ENCODE assay signal across 1 cellular context in genomic region chr19:57527136-57527881, GRCh38.
TF ChIP-seq lines count a peak whose summit lies in the region.

TSS of gene ZNF549 (plus strand) at chr19:57527356. CDS start at chr19:57527574, 218 bp downstream.

TF ChIP-seq in HEK293, 187 proteins besides CTCF, POLR2A, EP300 and RAD21 (continued from another document and continues in another):
- TF ChIP-seq PRDM2 (tag by site-specific recombination; IDR thresholded peaks at IDR 0.05; ENCODE audit: borderline replicate concordance) (no peak), ZBTB8A (tag by site-specific recombination; IDR thresholded peaks at IDR 0.05) (peak; percentile 23; the same call in 1 of the 2 replicates), KLF10 (tag by site-specific recombination; IDR thresholded peaks at IDR 0.05) (no peak; the same call in 1 of the 2 replicates), ZFHX2 (tag by site-specific recombination; conservative IDR thresholded peaks at IDR 0.05) (0 out of 2 replicates have a peak, but pooled peaks have one; percentile 21), KLF1 (tag by site-specific recombination; IDR thresholded peaks at IDR 0.05) (peak; percentile 69), ZNF148 (tag by site-specific recombination; IDR thresholded peaks at IDR 0.05; ENCODE audit: borderline replicate concordance) (no peak), MEIS1 (CRISPR knock-in tag; IDR thresholded peaks at IDR 0.05; ENCODE audit: borderline replicate concordance) (no peak), ZFP37 (tag by site-specific recombination; IDR thresholded peaks at IDR 0.05) (peak; percentile 59; the same call in 1 of the 2 replicates), ZNF274 (IDR thresholded peaks at IDR 0.05; ENCODE audit: low read length) (no peak), ZNF274 (tag by site-specific recombination; IDR thresholded peaks at IDR 0.05; ENCODE audit: borderline replicate concordance) (0 out of 2 replicates have a peak, but pooled peaks have one; percentile 34), ZNF335 (tag by site-specific recombination; conservative IDR thresholded peaks at IDR 0.05) (peak; percentile 99), ZNF266 (tag by site-specific recombination; IDR thresholded peaks at IDR 0.05; ENCODE audit: low read depth) (no peak), PRDM4 (tag by site-specific recombination; IDR thresholded peaks at IDR 0.05) (no peak), ZNF830 (tag by site-specific recombination; IDR thresholded peaks at IDR 0.05; ENCODE audit: low read depth) (no peak), ZNF629 (tag by site-specific recombination; IDR thresholded peaks at IDR 0.05) (peak; percentile 91), ZBTB11 (tag by site-specific recombination; conservative IDR thresholded peaks at IDR 0.05; ENCODE audit: low read depth) (peak; percentile 99), ZNF324 (tag by site-specific recombination; IDR thresholded peaks at IDR 0.05) (peak; percentile 58), YY1 (tag by site-specific recombination; IDR thresholded peaks at IDR 0.05) (no peak), ZSCAN16 (tag by site-specific recombination; IDR thresholded peaks at IDR 0.05) (no peak), ZNF433 (tag by site-specific recombination; IDR thresholded peaks at IDR 0.05; ENCODE audit: low read depth) (no peak), ZNF26 (tag by site-specific recombination; IDR thresholded peaks at IDR 0.05) (no peak), PBX3 (CRISPR knock-in tag; IDR thresholded peaks at IDR 0.05) (peak; percentile 94), ZNF221 (tag by site-specific recombination; IDR thresholded peaks at IDR 0.05; ENCODE audit: borderline replicate concordance) (no peak), SCRT1 (tag by site-specific recombination; IDR thresholded peaks at IDR 0.05; ENCODE audit: borderline replicate concordance) (no peak), ZNF624 (tag by site-specific recombination; IDR thresholded peaks at IDR 0.05) (no peak), ZNF704 (tag by site-specific recombination; IDR thresholded peaks at IDR 0.05) (no peak), ZFP41 (tag by site-specific recombination; IDR thresholded peaks at IDR 0.05; ENCODE audit: borderline replicate concordance) (no peak), ZNF549 (tag by site-specific recombination; IDR thresholded peaks at IDR 0.05) (no peak), REPIN1 (tag by site-specific recombination; IDR thresholded peaks at IDR 0.05; ENCODE audit: low read depth) (no peak), FEZF1 (tag by site-specific recombination; IDR thresholded peaks at IDR 0.05) (peak; percentile 75), HOXD13 (CRISPR knock-in tag; IDR thresholded peaks at IDR 0.05; ENCODE audit: borderline replicate concordance) (peak; percentile 24; the same call in 1 of the 2 replicates), ZNF518A (tag by site-specific recombination; conservative IDR thresholded peaks at IDR 0.05; ENCODE audit: low read depth) (peak; percentile 95)
